ENCODE assay signal across 1 cellular context in the genomic region with DNA sequence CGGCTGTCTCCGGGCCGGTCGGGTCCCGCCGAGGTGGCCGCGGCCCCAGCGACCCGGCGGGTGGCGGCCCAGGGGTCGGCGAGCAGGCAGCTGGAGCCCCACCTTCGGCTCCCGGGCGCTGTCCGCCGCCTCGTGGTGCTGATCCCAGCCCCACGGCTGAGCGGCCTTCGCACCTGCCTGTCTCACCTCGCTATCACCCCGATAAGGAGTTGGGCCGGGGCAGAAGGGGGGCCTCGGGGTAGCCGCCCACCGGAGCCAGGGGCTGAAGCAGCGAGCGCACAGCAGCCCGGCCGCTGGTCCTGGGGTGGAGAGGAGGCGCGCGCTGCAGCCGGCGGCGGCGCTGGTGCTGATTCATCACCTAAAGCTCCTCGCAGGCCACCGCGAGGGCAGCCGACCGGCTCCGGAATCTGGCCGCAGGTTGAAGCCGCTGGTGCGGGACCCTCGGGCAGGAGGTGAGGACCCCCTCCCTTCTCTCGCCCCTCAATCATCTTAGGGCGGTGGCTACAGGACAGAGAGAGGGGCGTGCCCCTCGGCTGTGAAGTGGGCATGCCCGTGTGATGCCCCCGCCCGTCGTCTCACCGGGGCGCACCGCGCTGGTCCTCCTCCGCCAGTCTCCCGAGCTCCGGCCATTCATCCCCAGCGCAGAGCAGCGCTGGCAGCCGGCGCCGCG.
TF ChIP-seq lines count a peak whose summit lies in the region.

No MANE protein-coding gene starts in this region.

TF ChIP-seq in HepG2, 621 proteins besides CTCF, POLR2A, EP300 and RAD21 (continued from another document and continues in another):
- TF ChIP-seq, protein P1, sequence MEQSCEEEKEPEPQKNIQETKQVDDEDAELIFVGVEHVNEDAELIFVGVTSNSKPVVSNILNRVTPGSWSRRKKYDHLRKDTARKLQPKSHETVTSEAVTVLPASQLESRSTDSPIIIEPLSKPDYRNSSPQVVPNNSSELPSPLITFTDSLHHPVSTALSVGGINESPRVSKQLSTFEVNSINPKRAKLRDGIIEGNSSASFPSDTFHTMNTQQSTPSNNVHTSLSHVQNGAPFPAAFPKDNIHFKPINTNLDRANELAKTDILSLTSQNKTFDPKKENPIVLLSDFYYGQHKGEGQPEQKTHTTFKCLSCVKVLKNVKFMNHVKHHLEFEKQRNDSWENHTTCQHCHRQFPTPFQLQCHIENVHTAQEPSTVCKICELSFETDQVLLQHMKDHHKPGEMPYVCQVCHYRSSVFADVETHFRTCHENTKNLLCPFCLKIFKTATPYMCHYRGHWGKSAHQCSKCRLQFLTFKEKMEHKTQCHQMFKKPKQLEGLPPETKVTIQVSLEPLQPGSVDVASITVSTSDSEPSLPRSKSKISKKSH (CRISPR knock-in tag; IDR thresholded peaks at IDR 0.05; ENCODE audit: borderline replicate concordance): no peak
- TF ChIP-seq ZNF546 (CRISPR knock-in tag; conservative IDR thresholded peaks at IDR 0.05): peak; percentile 96
- peak; percentile 67; the same call in 1 of the 2 replicates for TF ChIP-seq ZNF256 (CRISPR knock-in tag; conservative IDR thresholded peaks at IDR 0.05)
- peak; percentile 42; the same call in 1 of the 2 replicates for TF ChIP-seq KDM4B (CRISPR knock-in tag; IDR thresholded peaks at IDR 0.05)
- TF ChIP-seq ZNF274 (CRISPR knock-in tag; IDR thresholded peaks at IDR 0.05): peak; percentile 83
- TF ChIP-seq TGIF2 (CRISPR knock-in tag; IDR thresholded peaks at IDR 0.05): peak; percentile 72; the same call in 1 of the 2 replicates
- TF ChIP-seq SIX4 (CRISPR knock-in tag; IDR thresholded peaks at IDR 0.05): no peak
- no peak for TF ChIP-seq CEBPZ (IDR thresholded peaks at IDR 0.05; ENCODE audit: low read length)
- TF ChIP-seq, protein P2, sequence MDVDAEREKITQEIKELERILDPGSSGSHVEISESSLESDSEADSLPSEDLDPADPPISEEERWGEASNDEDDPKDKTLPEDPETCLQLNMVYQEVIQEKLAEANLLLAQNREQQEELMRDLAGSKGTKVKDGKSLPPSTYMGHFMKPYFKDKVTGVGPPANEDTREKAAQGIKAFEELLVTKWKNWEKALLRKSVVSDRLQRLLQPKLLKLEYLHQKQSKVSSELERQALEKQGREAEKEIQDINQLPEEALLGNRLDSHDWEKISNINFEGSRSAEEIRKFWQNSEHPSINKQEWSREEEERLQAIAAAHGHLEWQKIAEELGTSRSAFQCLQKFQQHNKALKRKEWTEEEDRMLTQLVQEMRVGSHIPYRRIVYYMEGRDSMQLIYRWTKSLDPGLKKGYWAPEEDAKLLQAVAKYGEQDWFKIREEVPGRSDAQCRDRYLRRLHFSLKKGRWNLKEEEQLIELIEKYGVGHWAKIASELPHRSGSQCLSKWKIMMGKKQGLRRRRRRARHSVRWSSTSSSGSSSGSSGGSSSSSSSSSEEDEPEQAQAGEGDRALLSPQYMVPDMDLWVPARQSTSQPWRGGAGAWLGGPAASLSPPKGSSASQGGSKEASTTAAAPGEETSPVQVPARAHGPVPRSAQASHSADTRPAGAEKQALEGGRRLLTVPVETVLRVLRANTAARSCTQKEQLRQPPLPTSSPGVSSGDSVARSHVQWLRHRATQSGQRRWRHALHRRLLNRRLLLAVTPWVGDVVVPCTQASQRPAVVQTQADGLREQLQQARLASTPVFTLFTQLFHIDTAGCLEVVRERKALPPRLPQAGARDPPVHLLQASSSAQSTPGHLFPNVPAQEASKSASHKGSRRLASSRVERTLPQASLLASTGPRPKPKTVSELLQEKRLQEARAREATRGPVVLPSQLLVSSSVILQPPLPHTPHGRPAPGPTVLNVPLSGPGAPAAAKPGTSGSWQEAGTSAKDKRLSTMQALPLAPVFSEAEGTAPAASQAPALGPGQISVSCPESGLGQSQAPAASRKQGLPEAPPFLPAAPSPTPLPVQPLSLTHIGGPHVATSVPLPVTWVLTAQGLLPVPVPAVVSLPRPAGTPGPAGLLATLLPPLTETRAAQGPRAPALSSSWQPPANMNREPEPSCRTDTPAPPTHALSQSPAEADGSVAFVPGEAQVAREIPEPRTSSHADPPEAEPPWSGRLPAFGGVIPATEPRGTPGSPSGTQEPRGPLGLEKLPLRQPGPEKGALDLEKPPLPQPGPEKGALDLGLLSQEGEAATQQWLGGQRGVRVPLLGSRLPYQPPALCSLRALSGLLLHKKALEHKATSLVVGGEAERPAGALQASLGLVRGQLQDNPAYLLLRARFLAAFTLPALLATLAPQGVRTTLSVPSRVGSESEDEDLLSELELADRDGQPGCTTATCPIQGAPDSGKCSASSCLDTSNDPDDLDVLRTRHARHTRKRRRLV (CRISPR knock-in tag; IDR thresholded peaks at IDR 0.05): no peak
- TF ChIP-seq NR1H2 (CRISPR knock-in tag; IDR thresholded peaks at IDR 0.05; ENCODE audit: borderline replicate concordance, low read depth): no peak
- TF ChIP-seq TRIM24 (CRISPR knock-in tag; IDR thresholded peaks at IDR 0.05): no peak
- TF ChIP-seq, protein P3, sequence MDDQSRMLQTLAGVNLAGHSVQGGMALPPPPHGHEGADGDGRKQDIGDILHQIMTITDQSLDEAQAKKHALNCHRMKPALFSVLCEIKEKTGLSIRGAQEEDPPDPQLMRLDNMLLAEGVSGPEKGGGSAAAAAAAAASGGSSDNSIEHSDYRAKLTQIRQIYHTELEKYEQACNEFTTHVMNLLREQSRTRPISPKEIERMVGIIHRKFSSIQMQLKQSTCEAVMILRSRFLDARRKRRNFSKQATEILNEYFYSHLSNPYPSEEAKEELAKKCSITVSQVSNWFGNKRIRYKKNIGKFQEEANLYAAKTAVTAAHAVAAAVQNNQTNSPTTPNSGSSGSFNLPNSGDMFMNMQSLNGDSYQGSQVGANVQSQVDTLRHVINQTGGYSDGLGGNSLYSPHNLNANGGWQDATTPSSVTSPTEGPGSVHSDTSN (CRISPR knock-in tag; IDR thresholded peaks at IDR 0.05; ENCODE audit: borderline replicate concordance): peak; percentile 85; the same call in 1 of the 2 replicates
- TF ChIP-seq CHD2 (IDR thresholded peaks at IDR 0.05; ENCODE audit: low read depth, low read length): no peak
- TF ChIP-seq RAD51 (IDR thresholded peaks at IDR 0.05; ENCODE audit: borderline replicate concordance): no peak
- TF ChIP-seq ZNF773 (CRISPR knock-in tag; IDR thresholded peaks at IDR 0.05; ENCODE audit: borderline replicate concordance): peak; percentile 97; the same call in 1 of the 2 replicates
- TF ChIP-seq LCORL (IDR thresholded peaks at IDR 0.05): no peak
- no peak for TF ChIP-seq LCORL (CRISPR knock-in tag; IDR thresholded peaks at IDR 0.05)
- TF ChIP-seq ZNF687 (CRISPR knock-in tag; IDR thresholded peaks at IDR 0.05): peak; percentile 77
- peak; percentile 59; the same call in 1 of the 2 replicates for TF ChIP-seq YEATS4 (CRISPR knock-in tag; IDR thresholded peaks at IDR 0.05; ENCODE audit: borderline replicate concordance)
- TF ChIP-seq FOXK1 (CRISPR knock-in tag; IDR thresholded peaks at IDR 0.05; ENCODE audit: borderline replicate concordance, low read depth): no peak
- TF ChIP-seq PREB (CRISPR knock-in tag; IDR thresholded peaks at IDR 0.05): no peak
- TF ChIP-seq TMF1 (CRISPR knock-in tag; IDR thresholded peaks at IDR 0.05; ENCODE audit: low read depth): peak; percentile 94
- no peak for TF ChIP-seq HDAC6 (IDR thresholded peaks at IDR 0.05; ENCODE audit: low read depth, low read length)
- TF ChIP-seq NCOA1 (CRISPR knock-in tag; IDR thresholded peaks at IDR 0.05): no peak; the same call in 1 of the 2 replicates
- TF ChIP-seq, protein P4, sequence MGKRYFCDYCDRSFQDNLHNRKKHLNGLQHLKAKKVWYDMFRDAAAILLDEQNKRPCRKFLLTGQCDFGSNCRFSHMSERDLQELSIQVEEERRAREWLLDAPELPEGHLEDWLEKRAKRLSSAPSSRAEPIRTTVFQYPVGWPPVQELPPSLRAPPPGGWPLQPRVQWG (CRISPR knock-in tag; IDR thresholded peaks at IDR 0.05; ENCODE audit: borderline replicate concordance, low read depth): no peak
- no peak for TF ChIP-seq BCL6 (CRISPR knock-in tag; IDR thresholded peaks at IDR 0.05)
- TF ChIP-seq BRF2 (CRISPR knock-in tag; IDR thresholded peaks at IDR 0.05): peak; percentile 89; the same call in 1 of the 2 replicates
- TF ChIP-seq ARNTL (CRISPR knock-in tag; IDR thresholded peaks at IDR 0.05): peak; percentile 68
- TF ChIP-seq, protein P5, sequence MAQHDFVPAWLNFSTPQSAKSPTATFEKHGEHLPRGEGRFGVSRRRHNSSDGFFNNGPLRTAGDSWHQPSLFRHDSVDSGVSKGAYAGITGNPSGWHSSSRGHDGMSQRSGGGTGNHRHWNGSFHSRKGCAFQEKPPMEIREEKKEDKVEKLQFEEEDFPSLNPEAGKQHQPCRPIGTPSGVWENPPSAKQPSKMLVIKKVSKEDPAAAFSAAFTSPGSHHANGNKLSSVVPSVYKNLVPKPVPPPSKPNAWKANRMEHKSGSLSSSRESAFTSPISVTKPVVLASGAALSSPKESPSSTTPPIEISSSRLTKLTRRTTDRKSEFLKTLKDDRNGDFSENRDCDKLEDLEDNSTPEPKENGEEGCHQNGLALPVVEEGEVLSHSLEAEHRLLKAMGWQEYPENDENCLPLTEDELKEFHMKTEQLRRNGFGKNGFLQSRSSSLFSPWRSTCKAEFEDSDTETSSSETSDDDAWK (CRISPR knock-in tag; IDR thresholded peaks at IDR 0.05): no peak
- no peak for TF ChIP-seq ZNF460 (CRISPR knock-in tag; IDR thresholded peaks at IDR 0.05; ENCODE audit: borderline replicate concordance)
- TF ChIP-seq HOXA7 (CRISPR knock-in tag; IDR thresholded peaks at IDR 0.05): no peak
